ENCODE assay signal across 9 cellular contexts in the genomic region with DNA sequence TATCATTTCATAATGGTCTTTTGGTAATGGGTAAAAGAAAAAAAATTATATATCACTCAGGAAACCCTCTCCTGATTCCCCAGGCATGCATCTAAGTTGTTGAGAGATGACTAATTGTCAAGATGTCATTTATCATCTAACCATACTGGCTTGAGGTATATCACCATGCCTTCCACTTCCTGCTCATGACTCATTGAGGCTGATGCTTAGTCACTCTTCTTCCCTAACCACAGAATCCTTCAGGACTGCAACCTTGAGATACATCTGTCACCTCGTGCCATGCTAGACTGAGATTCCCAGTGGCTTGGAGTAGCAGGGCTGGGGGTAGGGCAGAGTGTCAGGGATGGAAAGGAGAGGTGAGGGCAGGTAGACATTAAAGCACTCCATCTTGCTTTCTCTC.
DNase-seq lines count a peak whose midpoint lies in the region; ATAC-seq and TF ChIP-seq lines count a peak whose summit lies in the region.
"Had no signal": no experiment of that assay in that cellular context is flagged by ENCODE, and none has a peak within 500 bp of the region (broad histone marks: within the 10 kb centered on the region; RNA-seq: fewer than 3 reads in every experiment).

No MANE protein-coding gene starts in this region.

- H3K27ac ChIP-seq in tibial artery: no peak overlapping the region

- H3K4me3 ChIP-seq in HFF-Myc (replicated peaks; ENCODE audit: low read depth, low read length) (no peak overlapping the region), tibial artery (no peak overlapping the region)
- H3K4me3 ChIP-seq: lung had no signal

- H3K36me3 ChIP-seq in tibial artery: no peaks in the 10 kb centered on the region

- H3K4me1 ChIP-seq in tibial artery: no peaks in the 10 kb centered on the region

- intact Hi-C loops in tibial artery (cut with DNase I; ENCODE audit: low total_unique reads): no loop called here

- no peaks in the 10 kb centered on the region for H3K27me3 ChIP-seq in tibial artery

- no peak for TF ChIP-seq CTCF in HFF-Myc (IDR thresholded peaks at IDR 0.05; ENCODE audit: low read depth, low read length, missing control alignments)
- no peak for TF ChIP-seq CTCF in tibial artery (IDR thresholded peaks at IDR 0.05)

- ATAC-seq in GM21367 (IDR thresholded peaks at IDR 0.05; ENCODE audit: unreplicated experiment): no peak

- no peaks in the 10 kb centered on the region for H3K9me3 ChIP-seq in tibial artery

- DNase-seq in AG08395 (ENCODE audit: low spot score) (peak; percentile 89), HFF-Myc (ENCODE audit: extremely low read depth, low read depth) (peak; percentile 96), OCI-M1 (lab: John Stamatoyannopoulos, UW) (peak; percentile 85), fibroblast of gingiva (ENCODE audit: low read depth) (peak; percentile 62), NCI-H2081 (lab: John Stamatoyannopoulos, UW) (no peak), tibial artery (no peak), cerebellar nuclear complex (lab: John Stamatoyannopoulos, UW) (no peak)

Comparison
In these comparisons a context has a peak if more than half of its experiments do, and no peak if none do; other contexts are left out.
1. DNase-seq: peak in AG08395 (single experiment), HFF-Myc (single experiment), OCI-M1 (single experiment) and fibroblast of gingiva (single experiment); none in NCI-H2081 (0 of 2), tibial artery (0 of 2) and cerebellar nuclear complex (0 of 2).